24 cellular contexts compared by ENCODE assay signal in genomic region chr3:5690904-5691532, GRCh38.
"Had no signal": no experiment of that assay in that cellular context is flagged by ENCODE, and none has a peak within 500 bp of the region (broad histone marks: within the 10 kb centered on the region; RNA-seq: fewer than 3 reads in every experiment).

No MANE protein-coding gene starts in this region.

- FAIRE-seq: pancreas had no signal

- H3K4me3 Mint-ChIP-seq: dendritic cell treated with granulocyte-macrophage colony-stimulating factor and Interleukin-4, amounts not matched to agents 40 ng/mL and 50 ng/mL, for 4 days; effector memory CD8-positive, alpha-beta T cell; memory B cell; mesothelial cell of epicardium; natural killer cell treated with Interleukin-12 subunit alpha and Interleukin-12 subunit beta and Interleukin-15 and Interleukin-18, amount 100 ng/mL, for 72 hours; stimulated activated effector memory CD8-positive, alpha-beta T cell treated with anti-CD3 and anti-CD28 coated beads, Interleukin-12 subunit alpha, Interleukin-12 subunit beta, amount 100 ng/mL, for 72 hours had no signal

- H3K9me3 ChIP-seq: gastrocnemius medialis, pancreas, prostate gland, right lobe of liver, thyroid gland had no signal

- H3K4me1 ChIP-seq: esophagus muscularis mucosa, gastrocnemius medialis, heart right ventricle, left ventricle myocardium inferior, lower lobe of right lung, pancreas, prostate gland, right lobe of liver, suprapubic skin, thyroid gland, upper lobe of right lung had no signal

- H3K4me3 ChIP-seq: esophagus muscularis mucosa, gastrocnemius medialis, heart right ventricle, left ventricle myocardium inferior, lower lobe of right lung, pancreas, prostate gland, right lobe of liver, suprapubic skin, thyroid gland, upper lobe of right lung, vagina had no signal

- H3K27me3 Mint-ChIP-seq: dendritic cell treated with granulocyte-macrophage colony-stimulating factor and Interleukin-4, amounts not matched to agents 40 ng/mL and 50 ng/mL, for 4 days; effector memory CD8-positive, alpha-beta T cell; memory B cell; natural killer cell treated with Interleukin-12 subunit alpha and Interleukin-12 subunit beta and Interleukin-15 and Interleukin-18, amount 100 ng/mL, for 72 hours had no signal

- ATAC-seq: effector memory CD8-positive, alpha-beta T cell; gastrocnemius medialis; heart right ventricle; lower lobe of right lung; natural killer cell treated with Interleukin-12 subunit alpha and Interleukin-12 subunit beta and Interleukin-15 and Interleukin-18, amount 100 ng/mL, for 72 hours; pancreas; right lobe of liver; stimulated activated effector memory CD8-positive, alpha-beta T cell treated with anti-CD3 and anti-CD28 coated beads, Interleukin-12 subunit alpha, Interleukin-12 subunit beta, amount 100 ng/mL, for 72 hours; stimulated activated naive CD8-positive, alpha-beta T cell treated with anti-CD3 and anti-CD28 coated beads, Interleukin-15, Interleukin-2, amounts not matched to agents 100 U/mL and 50 U/mL, for 24 hours; upper lobe of right lung had no signal

- H3K27ac ChIP-seq: epithelial cell of prostate, esophagus muscularis mucosa, gastrocnemius medialis, heart right ventricle, left ventricle myocardium inferior, lower lobe of right lung, pancreas, prostate gland, right lobe of liver, suprapubic skin, thyroid gland, upper lobe of right lung, vagina had no signal

- H3K27ac Mint-ChIP-seq: dendritic cell treated with granulocyte-macrophage colony-stimulating factor and Interleukin-4, amounts not matched to agents 40 ng/mL and 50 ng/mL, for 4 days; effector memory CD8-positive, alpha-beta T cell; memory B cell; mesothelial cell of epicardium; natural killer cell treated with Interleukin-12 subunit alpha and Interleukin-12 subunit beta and Interleukin-15 and Interleukin-18, amount 100 ng/mL, for 72 hours; stimulated activated effector memory CD8-positive, alpha-beta T cell treated with anti-CD3 and anti-CD28 coated beads, Interleukin-12 subunit alpha, Interleukin-12 subunit beta, amount 100 ng/mL, for 72 hours had no signal

- H3K36me3 ChIP-seq: esophagus muscularis mucosa, gastrocnemius medialis, heart right ventricle, left ventricle myocardium inferior, lower lobe of right lung, pancreas, prostate gland, right lobe of liver, suprapubic skin, thyroid gland, upper lobe of right lung, vagina had no signal

- H3K4me1 Mint-ChIP-seq: memory B cell; mesothelial cell of epicardium; stimulated activated effector memory CD8-positive, alpha-beta T cell treated with anti-CD3 and anti-CD28 coated beads, Interleukin-12 subunit alpha, Interleukin-12 subunit beta, amount 100 ng/mL, for 72 hours had no signal

- DNase-seq: effector memory CD8-positive, alpha-beta T cell; gastrocnemius medialis; heart right ventricle; islet precursor cell; left ventricle myocardium inferior; lower lobe of right lung; occipital lobe; pancreas; right lobe of liver; stimulated activated CD4-positive, alpha-beta T cell treated with anti-CD3 and anti-CD28 coated beads, Interleukin-4, amount 100 ng/mL, for 1 hour; stimulated activated CD8-positive, alpha-beta memory T cell treated with anti-CD3 and anti-CD28 coated beads, Interleukin-4, amount 100 ng/mL, for 48 hours; stimulated activated naive CD8-positive, alpha-beta T cell treated with anti-CD3 and anti-CD28 coated beads, Interleukin-15, Interleukin-2, amounts not matched to agents 100 U/mL and 50 U/mL, for 24 hours; thyroid gland; upper lobe of right lung had no signal

- H3K36me3 Mint-ChIP-seq: memory B cell; mesothelial cell of epicardium; stimulated activated effector memory CD8-positive, alpha-beta T cell treated with anti-CD3 and anti-CD28 coated beads, Interleukin-12 subunit alpha, Interleukin-12 subunit beta, amount 100 ng/mL, for 72 hours had no signal

- H3K27me3 ChIP-seq: esophagus muscularis mucosa, gastrocnemius medialis, heart right ventricle, pancreas, right lobe of liver, suprapubic skin, thyroid gland, upper lobe of right lung, vagina had no signal
